ENCODE assay signal across 1 cellular context in the genomic region with DNA sequence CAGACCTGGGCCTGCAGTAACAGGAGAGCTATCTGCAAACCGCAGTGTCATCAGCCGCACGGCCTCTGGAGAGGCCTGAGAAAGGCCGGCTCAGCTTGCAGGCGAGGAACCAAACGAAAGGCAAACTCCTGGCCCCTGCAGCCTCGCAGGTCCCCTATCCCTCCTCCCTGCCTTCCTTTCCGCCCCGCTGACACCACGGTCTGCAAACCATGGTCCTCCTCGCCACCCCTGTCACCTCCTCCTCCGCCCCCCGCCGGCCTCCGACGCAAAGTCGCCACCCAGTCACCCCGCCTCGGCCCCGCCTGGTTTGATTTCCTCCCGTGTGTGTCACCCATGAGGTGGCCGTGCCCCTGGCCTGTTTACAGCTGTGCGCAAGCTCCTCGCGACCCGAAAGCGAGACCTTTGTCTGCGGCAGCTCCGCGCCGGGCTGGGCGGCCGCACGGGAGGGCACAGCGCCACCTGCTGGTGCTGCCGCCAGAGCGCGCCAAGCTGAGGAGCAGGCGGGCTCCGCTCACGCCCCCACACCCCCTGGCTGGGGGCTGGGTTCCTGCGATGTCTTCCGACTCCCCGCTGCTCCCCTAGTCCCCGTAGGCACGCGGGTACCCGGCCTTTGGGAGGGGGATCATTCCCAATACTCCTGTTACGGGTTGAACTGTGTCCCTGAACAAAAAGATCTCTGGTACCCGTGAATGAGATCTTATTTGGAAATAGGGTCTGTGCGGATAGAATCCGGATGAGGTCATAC.
TF ChIP-seq lines count a peak whose summit lies in the region.

No MANE protein-coding gene starts in this region.

TF ChIP-seq in HepG2, 621 proteins besides CTCF, POLR2A, EP300 and RAD21 (continues in another document):
- TF ChIP-seq, protein P1, sequence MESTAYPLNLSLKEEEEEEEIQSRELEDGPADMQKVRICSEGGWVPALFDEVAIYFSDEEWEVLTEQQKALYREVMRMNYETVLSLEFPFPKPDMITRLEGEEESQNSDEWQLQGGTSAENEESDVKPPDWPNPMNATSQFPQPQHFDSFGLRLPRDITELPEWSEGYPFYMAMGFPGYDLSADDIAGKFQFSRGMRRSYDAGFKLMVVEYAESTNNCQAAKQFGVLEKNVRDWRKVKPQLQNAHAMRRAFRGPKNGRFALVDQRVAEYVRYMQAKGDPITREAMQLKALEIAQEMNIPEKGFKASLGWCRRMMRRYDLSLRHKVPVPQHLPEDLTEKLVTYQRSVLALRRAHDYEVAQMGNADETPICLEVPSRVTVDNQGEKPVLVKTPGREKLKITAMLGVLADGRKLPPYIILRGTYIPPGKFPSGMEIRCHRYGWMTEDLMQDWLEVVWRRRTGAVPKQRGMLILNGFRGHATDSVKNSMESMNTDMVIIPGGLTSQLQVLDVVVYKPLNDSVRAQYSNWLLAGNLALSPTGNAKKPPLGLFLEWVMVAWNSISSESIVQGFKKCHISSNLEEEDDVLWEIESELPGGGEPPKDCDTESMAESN (CRISPR knock-in tag; conservative IDR thresholded peaks at IDR 0.05) = peak; percentile 79
- TF ChIP-seq ZSCAN29 (CRISPR knock-in tag; conservative IDR thresholded peaks at IDR 0.05) (0 out of 2 replicates have a peak, but pooled peaks have one; percentile 37), ZNF605 (CRISPR knock-in tag; IDR thresholded peaks at IDR 0.05) (peak; percentile 74; the same call in 1 of the 2 replicates), NCOA5 (CRISPR knock-in tag; IDR thresholded peaks at IDR 0.05) (no peak), E2F5 (CRISPR knock-in tag; conservative IDR thresholded peaks at IDR 0.05) (peak; percentile 78; the same call in 1 of the 2 replicates), ZNF460 (CRISPR knock-in tag; IDR thresholded peaks at IDR 0.05; ENCODE audit: borderline replicate concordance) (peak; percentile 36; the same call in 1 of the 2 replicates), ZNF234 (CRISPR knock-in tag; conservative IDR thresholded peaks at IDR 0.05) (no peak), KDM2A (CRISPR knock-in tag; IDR thresholded peaks at IDR 0.05; ENCODE audit: borderline replicate concordance, low read depth) (peak; percentile 93), ZNF570 (CRISPR knock-in tag; IDR thresholded peaks at IDR 0.05; ENCODE audit: borderline replicate concordance) (no peak), SRSF9 (IDR thresholded peaks at IDR 0.05; ENCODE audit: borderline replicate concordance, insufficient read depth, low read depth, low read length, poor library complexity, severe bottlenecking) (no peak), GATAD2A (CRISPR knock-in tag; IDR thresholded peaks at IDR 0.05) (peak; percentile 52), NFKBIZ (CRISPR knock-in tag; IDR thresholded peaks at IDR 0.05) (0 out of 2 replicates have a peak, but pooled peaks have one; percentile 71), ZNF879 (CRISPR knock-in tag; IDR thresholded peaks at IDR 0.05) (no peak), AHDC1 (CRISPR knock-in tag; IDR thresholded peaks at IDR 0.05; ENCODE audit: borderline replicate concordance) (peak; percentile 69), ZNF432 (CRISPR knock-in tag; IDR thresholded peaks at IDR 0.05; ENCODE audit: borderline replicate concordance) (no peak), ZNF670 (CRISPR knock-in tag; IDR thresholded peaks at IDR 0.05; ENCODE audit: borderline replicate concordance) (peak; percentile 76; the same call in 1 of the 2 replicates), TFDP2 (CRISPR knock-in tag; IDR thresholded peaks at IDR 0.05) (peak; percentile 88), ZBTB39 (CRISPR knock-in tag; IDR thresholded peaks at IDR 0.05) (no peak), BCLAF1 (IDR thresholded peaks at IDR 0.05) (no peak), ZNF501 (CRISPR knock-in tag; IDR thresholded peaks at IDR 0.05) (peak; percentile 92), ZFP36L2 (CRISPR knock-in tag; IDR thresholded peaks at IDR 0.05) (no peak), NAIF1 (CRISPR knock-in tag; IDR thresholded peaks at IDR 0.05; ENCODE audit: borderline replicate concordance) (no peak), ZNF343 (CRISPR knock-in tag; IDR thresholded peaks at IDR 0.05) (no peak), DMAP1 (CRISPR knock-in tag; IDR thresholded peaks at IDR 0.05) (peak; percentile 68; the same call in 1 of the 2 replicates), ARHGAP35 (CRISPR knock-in tag; IDR thresholded peaks at IDR 0.05; ENCODE audit: borderline replicate concordance) (0 out of 2 replicates have a peak, but pooled peaks have one; percentile 67)
- TF ChIP-seq, protein P2, sequence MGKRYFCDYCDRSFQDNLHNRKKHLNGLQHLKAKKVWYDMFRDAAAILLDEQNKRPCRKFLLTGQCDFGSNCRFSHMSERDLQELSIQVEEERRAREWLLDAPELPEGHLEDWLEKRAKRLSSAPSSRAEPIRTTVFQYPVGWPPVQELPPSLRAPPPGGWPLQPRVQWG (CRISPR knock-in tag; IDR thresholded peaks at IDR 0.05; ENCODE audit: borderline replicate concordance, low read depth) = no peak
- TF ChIP-seq, protein P3, sequence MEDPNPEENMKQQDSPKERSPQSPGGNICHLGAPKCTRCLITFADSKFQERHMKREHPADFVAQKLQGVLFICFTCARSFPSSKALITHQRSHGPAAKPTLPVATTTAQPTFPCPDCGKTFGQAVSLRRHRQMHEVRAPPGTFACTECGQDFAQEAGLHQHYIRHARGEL (CRISPR knock-in tag; IDR thresholded peaks at IDR 0.05) = no peak
- TF ChIP-seq, protein P4, sequence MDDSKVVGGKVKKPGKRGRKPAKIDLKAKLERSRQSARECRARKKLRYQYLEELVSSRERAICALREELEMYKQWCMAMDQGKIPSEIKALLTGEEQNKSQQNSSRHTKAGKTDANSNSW (CRISPR knock-in tag; IDR thresholded peaks at IDR 0.05; ENCODE audit: borderline replicate concordance) = no peak
- TF ChIP-seq, protein P5, sequence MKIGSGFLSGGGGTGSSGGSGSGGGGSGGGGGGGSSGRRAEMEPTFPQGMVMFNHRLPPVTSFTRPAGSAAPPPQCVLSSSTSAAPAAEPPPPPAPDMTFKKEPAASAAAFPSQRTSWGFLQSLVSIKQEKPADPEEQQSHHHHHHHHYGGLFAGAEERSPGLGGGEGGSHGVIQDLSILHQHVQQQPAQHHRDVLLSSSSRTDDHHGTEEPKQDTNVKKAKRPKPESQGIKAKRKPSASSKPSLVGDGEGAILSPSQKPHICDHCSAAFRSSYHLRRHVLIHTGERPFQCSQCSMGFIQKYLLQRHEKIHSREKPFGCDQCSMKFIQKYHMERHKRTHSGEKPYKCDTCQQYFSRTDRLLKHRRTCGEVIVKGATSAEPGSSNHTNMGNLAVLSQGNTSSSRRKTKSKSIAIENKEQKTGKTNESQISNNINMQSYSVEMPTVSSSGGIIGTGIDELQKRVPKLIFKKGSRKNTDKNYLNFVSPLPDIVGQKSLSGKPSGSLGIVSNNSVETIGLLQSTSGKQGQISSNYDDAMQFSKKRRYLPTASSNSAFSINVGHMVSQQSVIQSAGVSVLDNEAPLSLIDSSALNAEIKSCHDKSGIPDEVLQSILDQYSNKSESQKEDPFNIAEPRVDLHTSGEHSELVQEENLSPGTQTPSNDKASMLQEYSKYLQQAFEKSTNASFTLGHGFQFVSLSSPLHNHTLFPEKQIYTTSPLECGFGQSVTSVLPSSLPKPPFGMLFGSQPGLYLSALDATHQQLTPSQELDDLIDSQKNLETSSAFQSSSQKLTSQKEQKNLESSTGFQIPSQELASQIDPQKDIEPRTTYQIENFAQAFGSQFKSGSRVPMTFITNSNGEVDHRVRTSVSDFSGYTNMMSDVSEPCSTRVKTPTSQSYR (CRISPR knock-in tag; IDR thresholded peaks at IDR 0.05; ENCODE audit: borderline replicate concordance) = no peak
- TF ChIP-seq, protein P6, sequence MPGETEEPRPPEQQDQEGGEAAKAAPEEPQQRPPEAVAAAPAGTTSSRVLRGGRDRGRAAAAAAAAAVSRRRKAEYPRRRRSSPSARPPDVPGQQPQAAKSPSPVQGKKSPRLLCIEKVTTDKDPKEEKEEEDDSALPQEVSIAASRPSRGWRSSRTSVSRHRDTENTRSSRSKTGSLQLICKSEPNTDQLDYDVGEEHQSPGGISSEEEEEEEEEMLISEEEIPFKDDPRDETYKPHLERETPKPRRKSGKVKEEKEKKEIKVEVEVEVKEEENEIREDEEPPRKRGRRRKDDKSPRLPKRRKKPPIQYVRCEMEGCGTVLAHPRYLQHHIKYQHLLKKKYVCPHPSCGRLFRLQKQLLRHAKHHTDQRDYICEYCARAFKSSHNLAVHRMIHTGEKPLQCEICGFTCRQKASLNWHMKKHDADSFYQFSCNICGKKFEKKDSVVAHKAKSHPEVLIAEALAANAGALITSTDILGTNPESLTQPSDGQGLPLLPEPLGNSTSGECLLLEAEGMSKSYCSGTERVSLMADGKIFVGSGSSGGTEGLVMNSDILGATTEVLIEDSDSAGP (CRISPR knock-in tag; IDR thresholded peaks at IDR 0.05; ENCODE audit: borderline replicate concordance) = peak; percentile 82
